In genomic region chr14:99945732-99946651, GRCh38 we compare ENCODE assay signal across 8 cellular contexts.
DNase-seq lines count a peak whose midpoint lies in the region; ATAC-seq and TF ChIP-seq lines count a peak whose summit lies in the region.

No MANE protein-coding gene starts in this region.

- no peaks in the 10 kb centered on the region for H3K9me3 Mint-ChIP-seq in MCF 10A (ENCODE audit: unreplicated experiment)
- H3K9me3 Mint-ChIP-seq in effector memory CD8-positive, alpha-beta T cell: no peaks in the 10 kb centered on the region
- no peaks in the 10 kb centered on the region for H3K9me3 Mint-ChIP-seq in stimulated activated naive CD8-positive, alpha-beta T cell treated with anti-CD3 and anti-CD28 coated beads, Interleukin-15, Interleukin-2, amounts not matched to agents 100 ng/mL and 50 ng/mL, for 24 hours

- H3K9me2 ChIP-seq in MM.1S (replicated peaks; ENCODE audit: insufficient read depth, low read length): no peaks in the 10 kb centered on the region

- H3K4me3 ChIP-seq in breast epithelium (no peak overlapping the region), MM.1S (ENCODE audit: low read length) (peak overlapping the region; percentile 58)

- H3K36me3 ChIP-seq in breast epithelium (no peaks in the 10 kb centered on the region), MM.1S (replicated peaks; ENCODE audit: insufficient read depth, low read length) (no peaks in the 10 kb centered on the region)

- H3K4me3 Mint-ChIP-seq in MCF 10A (ENCODE audit: unreplicated experiment): no peak overlapping the region
- peak overlapping the region; percentile 66 to 68 for H3K4me3 Mint-ChIP-seq in effector memory CD8-positive, alpha-beta T cell
- peak overlapping the region; percentile 5 for H3K4me3 Mint-ChIP-seq in stimulated activated naive CD8-positive, alpha-beta T cell treated with anti-CD3 and anti-CD28 coated beads, Interleukin-15, Interleukin-2, amounts not matched to agents 100 ng/mL and 50 ng/mL, for 24 hours

- no peak overlapping the region for H3K27ac Mint-ChIP-seq in MCF 10A (ENCODE audit: low read depth, unreplicated experiment)
- peak overlapping the region in 1 of 2 donors; percentile 20 for H3K27ac Mint-ChIP-seq in effector memory CD8-positive, alpha-beta T cell
- no peak overlapping the region for H3K27ac Mint-ChIP-seq in stimulated activated naive CD8-positive, alpha-beta T cell treated with anti-CD3 and anti-CD28 coated beads, Interleukin-15, Interleukin-2, amounts not matched to agents 100 ng/mL and 50 ng/mL, for 24 hours

- no peaks in the 10 kb centered on the region for H3K36me3 Mint-ChIP-seq in MCF 10A (ENCODE audit: insufficient read depth, unreplicated experiment)
- no peaks in the 10 kb centered on the region for H3K36me3 Mint-ChIP-seq in effector memory CD8-positive, alpha-beta T cell (ENCODE audit: insufficient read depth)
- no peaks in the 10 kb centered on the region for H3K36me3 Mint-ChIP-seq in stimulated activated naive CD8-positive, alpha-beta T cell treated with anti-CD3 and anti-CD28 coated beads, Interleukin-15, Interleukin-2, amounts not matched to agents 100 ng/mL and 50 ng/mL, for 24 hours (ENCODE audit: low read depth)

- peaks cover 6% of the 10 kb centered on the region for H3K4me1 Mint-ChIP-seq in MCF 10A (ENCODE audit: insufficient read depth, unreplicated experiment)
- H3K4me1 Mint-ChIP-seq in effector memory CD8-positive, alpha-beta T cell (ENCODE audit: low read depth in 2 of 2): peaks cover 5 to 9% of the 10 kb centered on the region in 2 donors
- peaks cover 13% of the 10 kb centered on the region for H3K4me1 Mint-ChIP-seq in stimulated activated naive CD8-positive, alpha-beta T cell treated with anti-CD3 and anti-CD28 coated beads, Interleukin-15, Interleukin-2, amounts not matched to agents 100 ng/mL and 50 ng/mL, for 24 hours (ENCODE audit: low read depth)

- no peaks in the 10 kb centered on the region for H4K20me1 ChIP-seq in MM.1S (ENCODE audit: insufficient read depth, low read length)

- POLR2A ChIA-PET in MCF 10A (lab: Yijun Ruan, JAX): interaction anchor here (0.7 kb wide), 1 partner anchor 36 kb away, joined by 3 read pairs; no protein-coding TSS in a partner anchor

- H2AFZ ChIP-seq in MM.1S (ENCODE audit: low read length): peak overlapping the region; percentile 80

- peak; percentile 77 for ATAC-seq in effector memory CD8-positive, alpha-beta T cell (replicated peaks)
- no peak for ATAC-seq in HG02981 (IDR thresholded peaks at IDR 0.05; ENCODE audit: unreplicated experiment)

- intact Hi-C loops in MCF 10A (cut with micrococcal nuclease) (no loop called here), breast epithelium (cut with DNase I; ENCODE audit: low total_unique reads) (no loop called here)

- no peak for TF ChIP-seq POLR2A in breast epithelium (IDR thresholded peaks at IDR 0.05)

- peak overlapping the region; percentile 8; the same call in 1 of the 2 replicates for H3K9ac ChIP-seq in MM.1S (ENCODE audit: low read length)

- CTCF ChIA-PET in MCF 10A (lab: Yijun Ruan, JAX): interaction anchor here (0.6 to 1.5 kb wide), 4 partner anchors 8 to 15 kb away, joined by 3 to 6 read pairs (median 4); no protein-coding TSS in a partner anchor

- no TSS peak for BruUV-seq in MCF 10A (replicated peaks; lab: Mats Ljungman, UMichigan)

- DNase-seq in MCF 10A (ENCODE audit: unreplicated experiment) (peak; percentile 17), breast epithelium (ENCODE audit: low spot score in 2 of 2) (no peak), MM.1S (peak; percentile 80), germinal center (ENCODE audit: low spot score) (no peak), T-helper 1 cell (no peak)
- DNase-seq in effector memory CD8-positive, alpha-beta T cell: peak in 2 of 3 experiments; percentile 9 to 12

- H3K4me1 ChIP-seq in breast epithelium: no peaks in the 10 kb centered on the region
- peaks cover 7% of the 10 kb centered on the region; the same call in 1 of the 2 replicates for H3K4me1 ChIP-seq in MM.1S (ENCODE audit: low read length)

- no peaks in the 10 kb centered on the region for H3K27me3 Mint-ChIP-seq in MCF 10A (ENCODE audit: insufficient read depth, unreplicated experiment)
- H3K27me3 Mint-ChIP-seq in effector memory CD8-positive, alpha-beta T cell: peaks cover 18 to 36% of the 10 kb centered on the region in 2 donors
- H3K27me3 Mint-ChIP-seq in stimulated activated naive CD8-positive, alpha-beta T cell treated with anti-CD3 and anti-CD28 coated beads, Interleukin-15, Interleukin-2, amounts not matched to agents 100 ng/mL and 50 ng/mL, for 24 hours: peaks cover 13% of the 10 kb centered on the region

- H3K9me3 ChIP-seq in breast epithelium (no peaks in the 10 kb centered on the region), MM.1S (replicated peaks; ENCODE audit: insufficient read depth, low read length) (no peaks in the 10 kb centered on the region)

- H3K27me3 ChIP-seq in breast epithelium (no peaks in the 10 kb centered on the region), MM.1S (replicated peaks; ENCODE audit: insufficient read depth, low read length) (no peaks in the 10 kb centered on the region)

- H3K27ac ChIP-seq in breast epithelium (no peak overlapping the region), MM.1S (ENCODE audit: low read length) (no peak overlapping the region)

- H3K79me2 ChIP-seq in MM.1S (ENCODE audit: low read length): no peaks in the 10 kb centered on the region

- TF ChIP-seq CTCF in MCF 10A (IDR thresholded peaks at IDR 0.05; ENCODE audit: unreplicated experiment) (no peak), breast epithelium (IDR thresholded peaks at IDR 0.05) (no peak), MM.1S (IDR thresholded peaks at IDR 0.05; ENCODE audit: low read length) (no peak)

- H3K4me2 ChIP-seq in MM.1S (ENCODE audit: low read depth, low read length): peak overlapping the region; percentile 95

- H3F3A ChIP-seq in MM.1S (ENCODE audit: insufficient read depth, low read length): peaks cover 5% of the 10 kb centered on the region

Comparison
In these comparisons a context has a peak if more than half of its experiments do, and no peak if none do; other contexts are left out.
1. DNase-seq: peak in MCF 10A (single experiment), MM.1S (single experiment) and effector memory CD8-positive, alpha-beta T cell (2 of 3); none in breast epithelium (0 of 2), germinal center (single experiment) and T-helper 1 cell (0 of 5).